ENCODE assay signal across 15 cellular contexts in genomic region chr17:57242148-57242547, GRCh38. TPM values are rescaled to one million over a fixed set of nuclear protein-coding genes. Genes with fewer than 3 reads are reported as not detected.
DNase-seq lines count a peak whose midpoint lies in the region; ATAC-seq and TF ChIP-seq lines count a peak whose summit lies in the region.
"Had no signal": no experiment of that assay in that cellular context is flagged by ENCODE, and none has a peak within 500 bp of the region (broad histone marks: within the 10 kb centered on the region; RNA-seq: fewer than 3 reads in every experiment).

No MANE protein-coding gene starts in this region.

- intact Hi-C loops in colonic mucosa (cut with DNase I), result loop anchor here (5.0 kb wide), 1 partner anchor 505 kb away; the partner anchor contains the start of gene CCDC182
- intact Hi-C loops in natural killer cell (cut with micrococcal nuclease), result loop anchor here (2.0 kb wide), 1 partner anchor 111 kb away; no protein-coding TSS in a partner anchor

- H3K27ac ChIP-seq in neural progenitor cell (no peak overlapping the region), colonic mucosa (no peak overlapping the region)
- H3K27ac ChIP-seq: ascending aorta, skin epidermis had no signal

- no peak overlapping the region for H3K4me2 ChIP-seq in neural progenitor cell

- H3K9me3 Mint-ChIP-seq in neural progenitor cell (peaks cover 4% of the 10 kb centered on the region), natural killer cell (no peaks in the 10 kb centered on the region)
- H3K9me3 Mint-ChIP-seq: activated CD4-positive, alpha-beta T cell treated with anti-CD3 and anti-CD28 coated beads, Interleukin-2, amount 10 ng/mL, durations not matched to agents 7 days and 5 days; stimulated activated memory B cell treated with anti-CD40 and anti-IgM and Interleukin-4, amounts not matched to agents 10 μg/mL and 1 μg/mL and 100 μg/mL, for 72 hours; type B pancreatic cell had no signal

- no peak overlapping the region for H2AFZ ChIP-seq in neural progenitor cell (replicated peaks)

- H3K27ac Mint-ChIP-seq in neural progenitor cell (peak overlapping the region; percentile 38), natural killer cell (no peak overlapping the region)
- H3K27ac Mint-ChIP-seq: activated CD4-positive, alpha-beta T cell treated with anti-CD3 and anti-CD28 coated beads, Interleukin-2, amount 10 ng/mL, durations not matched to agents 7 days and 5 days; HFFc6; stimulated activated memory B cell treated with anti-CD40 and anti-IgM and Interleukin-4, amounts not matched to agents 10 μg/mL and 1 μg/mL and 100 μg/mL, for 72 hours; type B pancreatic cell had no signal

- peaks cover 2% of the 10 kb centered on the region for H3K27me3 Mint-ChIP-seq in neural progenitor cell (ENCODE audit: insufficient read depth, low read depth)
- peaks cover 24 to 53% of the 10 kb centered on the region in 2 donors for H3K27me3 Mint-ChIP-seq in natural killer cell (ENCODE audit: low read depth in 2 of 2)

- POLR2A ChIA-PET in HEK293T (lab: Yijun Ruan, JAX), result interaction anchor here (1.0 kb wide), 1 partner anchor 429 kb away, joined by 3 read pairs; no protein-coding TSS in a partner anchor

- no peaks in the 10 kb centered on the region for H3K79me2 ChIP-seq in neural progenitor cell (ENCODE audit: low read depth)

- H3K9ac ChIP-seq in neural progenitor cell (no peak overlapping the region), colonic mucosa (ENCODE audit: low read depth in 2 of 2, low read length in 2 of 2) (no peak overlapping the region)

- H3K9me3 ChIP-seq in neural progenitor cell (ENCODE audit: low read depth), result no peaks in the 10 kb centered on the region
- no peaks in the 10 kb centered on the region for H3K9me3 ChIP-seq in colonic mucosa
- H3K9me3 ChIP-seq: ascending aorta had no signal

- H3K27me3 ChIP-seq in neural progenitor cell, result no peaks in the 10 kb centered on the region
- no peaks in the 10 kb centered on the region for H3K27me3 ChIP-seq in colonic mucosa
- H3K27me3 ChIP-seq: ascending aorta had no signal

- H3K4me1 ChIP-seq in neural progenitor cell (peaks cover 6% of the 10 kb centered on the region), colonic mucosa (no peaks in the 10 kb centered on the region)

- H4K20me1 ChIP-seq in neural progenitor cell (ENCODE audit: low read depth), result no peaks in the 10 kb centered on the region

- H3K36me3 Mint-ChIP-seq in neural progenitor cell (no peaks in the 10 kb centered on the region), natural killer cell (no peaks in the 10 kb centered on the region)
- H3K36me3 Mint-ChIP-seq: stimulated activated memory B cell treated with anti-CD40 and anti-IgM and Interleukin-4, amounts not matched to agents 10 μg/mL and 1 μg/mL and 100 μg/mL, for 72 hours; type B pancreatic cell had no signal

- no peak for ATAC-seq in HG03342 (IDR thresholded peaks at IDR 0.05; ENCODE audit: unreplicated experiment)
- no peak for ATAC-seq in natural killer cell
- ATAC-seq: esophagus mucosa; stimulated activated memory B cell treated with anti-CD40 and anti-IgM and Interleukin-4, amounts not matched to agents 10 μg/mL and 1 μg/mL and 100 μg/mL, for 72 hours had no signal

- CTCF ChIA-PET in HEK293T (lab: Yijun Ruan, JAX), result no interaction called here

- no peak overlapping the region for H3K4me3 Mint-ChIP-seq in neural progenitor cell
- H3K4me3 Mint-ChIP-seq in natural killer cell, result no peak overlapping the region
- H3K4me3 Mint-ChIP-seq: activated CD4-positive, alpha-beta T cell treated with anti-CD3 and anti-CD28 coated beads, Interleukin-2, amount 10 ng/mL, durations not matched to agents 7 days and 5 days; HFFc6; stimulated activated memory B cell treated with anti-CD40 and anti-IgM and Interleukin-4, amounts not matched to agents 10 μg/mL and 1 μg/mL and 100 μg/mL, for 72 hours; type B pancreatic cell had no signal

- TF ChIP-seq CTCF in neural progenitor cell (IDR thresholded peaks at IDR 0.05) (no peak), colonic mucosa (IDR thresholded peaks at IDR 0.05) (no peak), natural killer cell (IDR thresholded peaks at IDR 0.05) (no peak)

- peaks cover 18% of the 10 kb centered on the region for H3K4me1 Mint-ChIP-seq in neural progenitor cell
- peaks cover 8% of the 10 kb centered on the region in 2 donors for H3K4me1 Mint-ChIP-seq in natural killer cell

- no peak overlapping the region for H3K4me3 ChIP-seq in neural progenitor cell
- no peak overlapping the region for H3K4me3 ChIP-seq in colonic mucosa
- H3K4me3 ChIP-seq: ascending aorta, skin epidermis had no signal

- H3F3A ChIP-seq in neural progenitor cell (ENCODE audit: low read depth), result no peaks in the 10 kb centered on the region

- no peaks in the 10 kb centered on the region for H3K36me3 ChIP-seq in neural progenitor cell
- H3K36me3 ChIP-seq in colonic mucosa, result no peaks in the 10 kb centered on the region
- H3K36me3 ChIP-seq: ascending aorta had no signal

- peak; percentile 35 for DNase-seq in HEK293T (ENCODE audit: extremely low spot score)
- peak; percentile 69 for DNase-seq in NCI-H1694 treated with DMSO at 0.1 percent for 48 hours (lab: John Stamatoyannopoulos, UW)
- DNase-seq in cerebellar cortex (ENCODE audit: low spot score), result peak; percentile 83
- no peak for DNase-seq in neural progenitor cell (ENCODE audit: low spot score)
- no peak for DNase-seq in colonic mucosa
- no peak for DNase-seq in natural killer cell
- DNase-seq: activated CD4-positive, alpha-beta T cell treated with anti-CD3 and anti-CD28 coated beads, Interleukin-2, amount 10 ng/mL, durations not matched to agents 7 days and 5 days; activated naive CD4-positive, alpha-beta T cell treated with Interleukin-2 at 50 U/mL for 16 hours; HFFc6 had no signal

TF ChIP-seq in HEK293T, 16 proteins besides CTCF, POLR2A, EP300 and RAD21:
- TF ChIP-seq FOXK2 (IDR thresholded peaks at IDR 0.05), result no peak
- no peak for TF ChIP-seq SP1 (IDR thresholded peaks at IDR 0.05)
- no peak for TF ChIP-seq CTBP1 (IDR thresholded peaks at IDR 0.05; ENCODE audit: borderline replicate concordance)
- TF ChIP-seq ZNF384 (IDR thresholded peaks at IDR 0.05), result no peak
- no peak for TF ChIP-seq ELF4 (IDR thresholded peaks at IDR 0.05)
- no peak for TF ChIP-seq TARDBP (IDR thresholded peaks at IDR 0.05)
- TF ChIP-seq FOXA1 (IDR thresholded peaks at IDR 0.05), result no peak
- no peak for TF ChIP-seq SUZ12 (IDR thresholded peaks at IDR 0.05)
- TF ChIP-seq L3MBTL2 (conservative IDR thresholded peaks at IDR 0.05), result peak; percentile 86
- TF ChIP-seq BHLHE40 (IDR thresholded peaks at IDR 0.05; ENCODE audit: borderline replicate concordance), result no peak
- TF ChIP-seq NFRKB (IDR thresholded peaks at IDR 0.05), result no peak
- peak; percentile 10; the same call in 1 of the 2 replicates for TF ChIP-seq PKNOX1 (IDR thresholded peaks at IDR 0.05)
- TF ChIP-seq LEF1 (IDR thresholded peaks at IDR 0.05; ENCODE audit: borderline replicate concordance), result no peak

RNA-seq across cellular contexts. Expression of gene MSI2, which starts 14.2 kb away (rescaled TPM):
- total RNA-seq in neural progenitor cell (ENCODE audit: low replicate concordance), result 92.7 and 96.9 TPM in 2 replicates
- 10 to 100 TPM; 61.6 to 75.4 TPM for total RNA-seq in colonic mucosa
- 100 to 1,000 TPM in 1 of 3 donors, 10 to 100 TPM in 2; 95.5 to 145 (median 96.8) TPM for total RNA-seq in natural killer cell

Comparison
In these comparisons a context has a peak if more than half of its experiments do, and no peak if none do; other contexts are left out.
1. DNase-seq: peak in HEK293T (single experiment), NCI-H1694 treated with DMSO at 0.1 percent for 48 hours (single experiment) and cerebellar cortex (single experiment); none in neural progenitor cell (single experiment), colonic mucosa (single experiment) and natural killer cell (single experiment).